Comparison of ENCODE assay signal across 15 cellular contexts in genomic region chr1:58710190-58710589, GRCh38. TPM values are rescaled to one million over a fixed set of nuclear protein-coding genes. Genes with fewer than 3 reads are reported as not detected.
DNase-seq lines count a peak whose midpoint lies in the region; TF ChIP-seq lines count a peak whose summit lies in the region.
"Had no signal": no experiment of that assay in that cellular context is flagged by ENCODE, and none has a peak within 500 bp of the region (broad histone marks: within the 10 kb centered on the region; RNA-seq: fewer than 3 reads in every experiment).

No MANE protein-coding gene starts in this region.

- H3K36me3 ChIP-seq in HEK293 (ENCODE audit: control insufficient read depth in 2 of 2, insufficient read depth in 1 of 2, low read length in 2 of 2) (no peaks in the 10 kb centered on the region), mammary epithelial cell (ENCODE audit: insufficient read depth, low read length) (no peaks in the 10 kb centered on the region), mesenchymal stem cell (ENCODE audit: control insufficient read depth in 1 of 2, insufficient read depth in 2 of 2, low read depth in 1 of 2, low read length in 2 of 2) (no peaks in the 10 kb centered on the region), left ventricle myocardium inferior (no peaks in the 10 kb centered on the region)
- H3K36me3 ChIP-seq: SJCRH30 had no signal

- no peak overlapping the region for H2BK15ac ChIP-seq in mesenchymal stem cell (ENCODE audit: low read depth, poor library complexity, severe bottlenecking)

- in situ Hi-C loops in G401 (cut with HindIII; ENCODE audit: low sequenced_read_pairs) (no loop called here), mammary epithelial cell (cut with MboI; ENCODE audit: low sequenced_read_pairs in 2 of 2) (no loop called here)

- no TSS peak for BruUV-seq in mammary epithelial cell (replicated peaks; lab: Mats Ljungman, UMichigan)

- CTCF ChIA-PET in HEK293 (lab: Yijun Ruan, JAX), result interaction anchor here (0.9 kb wide), 2 partner anchors 10 to 58 kb away, joined by 3 to 5 read pairs; no protein-coding TSS in a partner anchor
- CTCF ChIA-PET in mammary epithelial cell (lab: Charles Lee; ENCODE audit: low non-redundant PET), result no interaction called here

- POLR2A ChIA-PET in HEK293 (lab: Yijun Ruan, JAX), result interaction anchor here (1.4 kb wide), 1 partner anchor 10 kb away, joined by 3 read pairs; the partner anchor contains the start of gene MYSM1

- H4K20me1 ChIP-seq in mammary epithelial cell (ENCODE audit: insufficient read depth, low read length), result no peaks in the 10 kb centered on the region

- no peak overlapping the region for H2BK120ac ChIP-seq in mesenchymal stem cell (ENCODE audit: low read depth, low read length)

- no peaks in the 10 kb centered on the region for H3K79me1 ChIP-seq in mesenchymal stem cell (replicated peaks; ENCODE audit: low read length, poor library complexity, severe bottlenecking)

- H3K4me3 ChIP-seq in HEK293 (ENCODE audit: low read depth, low read length), result no peak overlapping the region
- H3K4me3 ChIP-seq in mammary epithelial cell (replicated peaks in 1 of 3; ENCODE audit: insufficient read depth in 1 of 3, low read depth in 2 of 3, low read length in 3 of 3), result no peak overlapping the region
- H3K4me3 ChIP-seq in mesenchymal stem cell (ENCODE audit: insufficient read depth in 1 of 2, low read depth in 1 of 2, low read length in 2 of 2), result no peak overlapping the region
- no peak overlapping the region for H3K4me3 ChIP-seq in left ventricle myocardium inferior
- H3K4me3 ChIP-seq: A549, SJCRH30 had no signal

- H3K23ac ChIP-seq in mesenchymal stem cell (ENCODE audit: low read length in 2 of 2), result no peak overlapping the region

- H3K27ac ChIP-seq in HEK293 (ENCODE audit: extremely low read depth, low read depth, low read length), result no peak overlapping the region
- no peak overlapping the region for H3K27ac ChIP-seq in mammary epithelial cell (ENCODE audit: insufficient read depth, low read depth, low read length)
- H3K27ac ChIP-seq in mesenchymal stem cell (ENCODE audit: low read length, poor library complexity, severe bottlenecking), result no peak overlapping the region
- no peak overlapping the region for H3K27ac ChIP-seq in left ventricle myocardium inferior (replicated peaks)
- H3K27ac ChIP-seq: A549, SJCRH30 had no signal

- H2AFZ ChIP-seq in mammary epithelial cell (ENCODE audit: low read depth, low read length) (peak overlapping the region; percentile 33), mesenchymal stem cell (ENCODE audit: low read depth, low read length) (no peak overlapping the region)

- dilution Hi-C loops in mammary epithelial cell (cut with HindIII; ENCODE audit: low sequenced_read_pairs), result no loop called here

- H3K4me2 ChIP-seq in mammary epithelial cell (ENCODE audit: insufficient read depth, low read depth, low read length), result no peak overlapping the region
- H3K4me2 ChIP-seq in mesenchymal stem cell (ENCODE audit: low read length, poor library complexity, severe bottlenecking), result no peak overlapping the region
- H3K4me2 ChIP-seq: A549 had no signal

- H4K8ac ChIP-seq in mesenchymal stem cell (ENCODE audit: low read length), result no peak overlapping the region

- H3K79me2 ChIP-seq in mammary epithelial cell (ENCODE audit: insufficient read depth, low read length), result no peaks in the 10 kb centered on the region

- H4K91ac ChIP-seq in mesenchymal stem cell (ENCODE audit: low read length), result no peak overlapping the region

- H2AK5ac ChIP-seq in mesenchymal stem cell (ENCODE audit: low read length, severe bottlenecking), result no peak overlapping the region

- DNase-seq in G401 (ENCODE audit: low spot score) (peak; percentile 57), mammary epithelial cell (no peak), mesenchymal stem cell (no peak), left ventricle myocardium inferior (no peak), HCEC 1CT (no peak), HUDEP-2 (lab: John Stamatoyannopoulos, UW; ENCODE audit: unreplicated experiment in 76 of 76) (no peak)
- DNase-seq: CD4-positive, alpha-beta T cell; H9; NCI-H1105 treated with DMSO at 0.1 percent for 48 hours; NCI-H2107; NCI-H510A treated with DMSO at 0.1 percent for 48 hours; NCI-H82; SJCRH30 had no signal

- H2BK12ac ChIP-seq in mesenchymal stem cell (ENCODE audit: low read length in 2 of 2), result no peak overlapping the region

- TF ChIP-seq CTCF in HEK293 (tag by site-specific recombination; IDR thresholded peaks at IDR 0.05) (no peak), mammary epithelial cell (conservative IDR thresholded peaks at IDR 0.05 in 1 of 2, IDR thresholded peaks at IDR 0.05 in 1 of 2; ENCODE audit: extremely low read depth in 1 of 2, insufficient read depth in 1 of 2, low read depth in 1 of 2, low read length in 2 of 2) (no peak), left ventricle myocardium inferior (IDR thresholded peaks at IDR 0.05; ENCODE audit: borderline replicate concordance) (no peak)

- no peaks in the 10 kb centered on the region for H3K9me3 ChIP-seq in HEK293 (ENCODE audit: control insufficient read depth, insufficient read depth, low read depth, low read length)
- no peaks in the 10 kb centered on the region for H3K9me3 ChIP-seq in mammary epithelial cell (replicated peaks; ENCODE audit: insufficient read depth, low read length)
- no peaks in the 10 kb centered on the region for H3K9me3 ChIP-seq in mesenchymal stem cell (ENCODE audit: control insufficient read depth, low read length)
- H3K9me3 ChIP-seq in left ventricle myocardium inferior (replicated peaks), result no peaks in the 10 kb centered on the region
- H3K9me3 ChIP-seq: A549, SJCRH30 had no signal

- intact Hi-C loops in mammary epithelial cell (cut with micrococcal nuclease), result no loop called here
- intact Hi-C loops in left ventricle myocardium inferior (cut with micrococcal nuclease), result no loop called here

- H3K18ac ChIP-seq in mesenchymal stem cell (ENCODE audit: low read depth in 1 of 2, low read length in 2 of 2), result no peak overlapping the region

- no peak overlapping the region for H3K9ac ChIP-seq in mammary epithelial cell (ENCODE audit: insufficient read depth, low read length)
- peak overlapping the region; percentile 64 for H3K9ac ChIP-seq in mesenchymal stem cell (ENCODE audit: low read length)

- no peak overlapping the region for H2BK5ac ChIP-seq in mesenchymal stem cell (ENCODE audit: low read depth, low read length, poor library complexity, severe bottlenecking)

- H3K14ac ChIP-seq in mesenchymal stem cell (ENCODE audit: low read length in 2 of 2), result no peak overlapping the region

- no peak overlapping the region for H3K4ac ChIP-seq in mesenchymal stem cell (ENCODE audit: low read depth in 1 of 2, low read length in 2 of 2)

- H3K27me3 ChIP-seq in mammary epithelial cell (ENCODE audit: insufficient read depth, low read length) (no peaks in the 10 kb centered on the region), mesenchymal stem cell (ENCODE audit: control insufficient read depth in 1 of 2, insufficient read depth in 1 of 2, low read length in 2 of 2) (no peaks in the 10 kb centered on the region), left ventricle myocardium inferior (ENCODE audit: low read depth) (no peaks in the 10 kb centered on the region)
- H3K27me3 ChIP-seq: SJCRH30 had no signal

- no peaks in the 10 kb centered on the region for H3K4me1 ChIP-seq in HEK293 (ENCODE audit: control insufficient read depth, insufficient read depth, low read length)
- H3K4me1 ChIP-seq in mammary epithelial cell (ENCODE audit: insufficient read depth, low read length), result no peaks in the 10 kb centered on the region
- peaks cover 2% of the 10 kb centered on the region for H3K4me1 ChIP-seq in mesenchymal stem cell (ENCODE audit: control insufficient read depth, insufficient read depth, low read depth, low read length)
- no peaks in the 10 kb centered on the region for H3K4me1 ChIP-seq in left ventricle myocardium inferior
- H3K4me1 ChIP-seq: A549 had no signal

- WGBS in mammary epithelial cell (ENCODE audit: low coverage, missing lambda C conversion rate), result 58% methylated on average over 3 of the region's 3 CpGs
- WGBS in mesenchymal stem cell, result 74% methylated on average over 3 of the region's 3 CpGs

TF ChIP-seq in HEK293, 187 proteins besides CTCF, POLR2A, EP300 and RAD21 (continues in another document):
- TF ChIP-seq PRDM10 (tag by site-specific recombination; IDR thresholded peaks at IDR 0.05), result peak; percentile 60; the same call in 1 of the 2 replicates

RNA-seq across cellular contexts. Expression of gene MYSM1, which starts 10.3 kb away (rescaled TPM):
- total RNA-seq in G401 (2014; rRNA removed; shearing (Covaris generic)), result 3.8 and 7.7 TPM in 2 replicates
- total RNA-seq in mammary epithelial cell, result 10 to 100 TPM; 23.8 to 46.1 TPM
- 6.3 TPM for polyA plus RNA-seq in mammary epithelial cell
- 1.7 TPM for polyA minus RNA-seq in mammary epithelial cell
- 9.2 TPM for polyA plus RNA-seq in mesenchymal stem cell (2013, experiment 1 of 2)
- 8.3 TPM for polyA plus RNA-seq in mesenchymal stem cell (2013, experiment 2 of 2)
- 20.4 TPM for total RNA-seq in left ventricle myocardium inferior
